ENCODE assay signal across 37 cellular contexts in the genomic region with DNA sequence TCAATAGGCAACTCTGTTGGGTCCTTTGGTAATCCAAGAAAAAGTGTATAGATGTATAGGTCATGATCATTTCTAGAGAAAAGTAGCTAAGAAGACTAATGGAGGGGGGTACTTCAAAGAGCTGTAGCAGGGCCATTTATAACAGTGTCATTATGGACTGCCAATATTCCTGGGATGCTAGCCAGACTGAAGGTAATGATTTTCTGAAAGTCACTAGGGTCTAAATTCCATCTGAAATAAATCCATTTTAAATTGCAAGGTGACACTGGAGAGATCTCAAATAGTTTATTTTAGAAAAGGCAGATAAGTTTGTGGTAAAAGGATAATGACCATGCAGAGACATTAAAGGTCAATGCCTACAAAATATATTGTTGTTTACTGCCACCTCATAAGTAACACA. TPM values are rescaled to one million over a fixed set of nuclear protein-coding genes. Genes with fewer than 3 reads are reported as not detected.
"Had no signal": no experiment of that assay in that cellular context is flagged by ENCODE, and none has a peak within 500 bp of the region (broad histone marks: within the 10 kb centered on the region; RNA-seq: fewer than 3 reads in every experiment).

No MANE protein-coding gene starts in this region.

- H3K4me2 ChIP-seq: PC-9 had no signal

- H3K4me3 ChIP-seq: MG63, PC-9, SJCRH30, SK-N-MC had no signal

- H3K27me3 ChIP-seq: SJCRH30 had no signal

- ATAC-seq: Panc1, Right ventricle myocardium inferior, SK-N-SH treated with all-trans-retinoic acid at 6 μM for 48 hours, T-cell had no signal

- H3K36me3 ChIP-seq: MG63, SJCRH30 had no signal

- FAIRE-seq: RCC 7860 had no signal

- H3K4me1 ChIP-seq: SJCRH30 had no signal

- H2AFZ ChIP-seq: PC-9 had no signal

- H3K27ac ChIP-seq: PC-9, RWPE1, SJCRH30, SK-N-MC had no signal

- H3K9me3 ChIP-seq: MG63, SJCRH30 had no signal

- DNase-seq: Kasumi-1, KG1, MG63, NCI-H1048, NCI-H1092 treated with DMSO at 0.1 percent for 48 hours, NCI-H1105 treated with DMSO at 0.1 percent for 48 hours, NCI-H1417, NCI-H1436, NCI-H146, NCI-H1694, NCI-H187, NCI-H1930, NCI-H2029 treated with DMSO at 0.1 percent for 48 hours, NCI-H2081 treated with DMSO at 0.1 percent for 48 hours, NCI-H2107, NCI-H2171, NCI-H226, NCI-H510A treated with DMSO at 0.1 percent for 48 hours, NCI-H524 treated with DMSO at 0.1 percent for 48 hours, NCI-H526 treated with DMSO at 0.1 percent for 48 hours, NCI-H774, PC-9, SHP77, SIG-M5, SJCRH30, T-cell had no signal

RNA-seq across cellular contexts. Expression of gene G6PC2, which starts 6.4 kb away (rescaled TPM):
- total RNA-seq: M059J, NCI-H460, OCI-LY7, PC-9, Right ventricle myocardium inferior, RPMI7951, SJCRH30, SK-MEL-5, T-cell had no signal
